18 cellular contexts compared by ENCODE assay signal in the genomic region with DNA sequence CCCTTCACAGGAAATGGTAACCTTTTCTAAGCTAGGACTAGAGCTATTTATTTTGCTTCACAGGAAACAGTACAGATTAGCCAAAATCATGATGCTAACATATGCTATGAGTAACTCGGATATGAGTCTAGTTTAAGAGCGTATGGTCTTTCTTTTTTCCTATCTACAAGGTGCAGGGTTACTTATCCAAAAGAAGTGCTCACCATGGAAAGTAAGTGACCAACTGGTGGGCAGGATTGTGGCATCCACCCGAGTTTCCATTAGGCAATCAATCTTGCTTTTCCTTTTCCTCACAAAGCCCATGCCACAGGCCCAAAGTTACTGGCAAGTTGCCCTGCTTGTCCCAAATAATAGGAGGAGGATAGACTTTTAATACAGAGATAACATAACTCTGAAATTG.
DNase-seq lines count a peak whose midpoint lies in the region; ATAC-seq, FAIRE-seq and TF ChIP-seq lines count a peak whose summit lies in the region.
"Had no signal": no experiment of that assay in that cellular context is flagged by ENCODE, and none has a peak within 500 bp of the region (broad histone marks: within the 10 kb centered on the region; RNA-seq: fewer than 3 reads in every experiment).

No MANE protein-coding gene starts in this region.

- no peak for FAIRE-seq in bronchial epithelial cell (lab: Jason Lieb, UNC)
- FAIRE-seq: GM19239, H54 had no signal

- H3K4me3 ChIP-seq in heart right ventricle: no peak overlapping the region
- H3K4me3 ChIP-seq in bronchial epithelial cell (ENCODE audit: low read depth, low read length): no peak overlapping the region
- H3K4me3 ChIP-seq in fibroblast of pulmonary artery (replicated peaks; ENCODE audit: low read depth, low read length): no peak overlapping the region
- H3K4me3 ChIP-seq: BLaER1 had no signal

- H3K27me3 ChIP-seq in heart right ventricle (no peaks in the 10 kb centered on the region), bronchial epithelial cell (ENCODE audit: control insufficient read depth, insufficient read depth, low read length) (no peaks in the 10 kb centered on the region)
- H3K27me3 ChIP-seq: BLaER1 had no signal

- no peaks in the 10 kb centered on the region for H3K36me3 ChIP-seq in heart right ventricle
- no peaks in the 10 kb centered on the region for H3K36me3 ChIP-seq in bronchial epithelial cell (ENCODE audit: control insufficient read depth, insufficient read depth, low read length)
- H3K36me3 ChIP-seq: BLaER1 had no signal

- no peak overlapping the region for H3K27ac ChIP-seq in heart right ventricle
- H3K27ac ChIP-seq: BLaER1 had no signal

- DNase-seq in left cardiac atrium (peak; percentile 34), heart right ventricle (no peak), bronchial epithelial cell (ENCODE audit: low read depth) (peak; percentile 7), fibroblast of pulmonary artery (ENCODE audit: low read depth) (peak; percentile 5), pulmonary artery endothelial cell (ENCODE audit: low read depth, low spot score) (peak; percentile 67), NCI-H82 (lab: John Stamatoyannopoulos, UW) (no peak), GF-D8 (lab: John Stamatoyannopoulos, UW) (no peak)
- DNase-seq: 8988T; AML-193; Caco-2; CD8-positive, alpha-beta memory T cell; DND-41; GDM1 had no signal

- ATAC-seq in left cardiac atrium (no peak), heart right ventricle (no peak), HG02763 (IDR thresholded peaks at IDR 0.05; ENCODE audit: unreplicated experiment) (no peak)
- ATAC-seq: HCT116 had no signal

- peaks cover 0 to 13% (median 0%) of the 10 kb centered on the region in 11 donors for H3K9me3 ChIP-seq in heart right ventricle
- H3K9me3 ChIP-seq: Caco-2 had no signal

- 43 to 66% methylated on average over 3 of the region's 3 CpGs for WGBS in heart right ventricle, 2 donors

- H3K4me1 ChIP-seq in heart right ventricle: no peaks in the 10 kb centered on the region
- H3K4me1 ChIP-seq: BLaER1, Caco-2 had no signal

- no peak for TF ChIP-seq CTCF in heart right ventricle (IDR thresholded peaks at IDR 0.05)
- TF ChIP-seq CTCF in bronchial epithelial cell (IDR thresholded peaks at IDR 0.05; ENCODE audit: insufficient read depth, low read length, severe bottlenecking): no peak
- no peak for TF ChIP-seq CTCF in fibroblast of pulmonary artery (IDR thresholded peaks at IDR 0.05; ENCODE audit: low read length, missing control alignments)

- intact Hi-C loops in left cardiac atrium (cut with DNase I) (no loop called here), heart right ventricle (cut with DNase I) (no loop called here)

Comparison
In these comparisons a context has a peak if more than half of its experiments do, and no peak if none do; other contexts are left out.
1. DNase-seq: peak in left cardiac atrium (single experiment), bronchial epithelial cell (single experiment), fibroblast of pulmonary artery (single experiment) and pulmonary artery endothelial cell (single experiment); none in heart right ventricle (0 of 2), NCI-H82 (single experiment) and GF-D8 (single experiment).